ENCODE assay signal across 27 cellular contexts in genomic region chr16:35732046-35732810, GRCh38.
"Had no signal": no experiment of that assay in that cellular context is flagged by ENCODE, and none has a peak within 500 bp of the region (broad histone marks: within the 10 kb centered on the region; RNA-seq: fewer than 3 reads in every experiment).

No MANE protein-coding gene starts in this region.

- H3K4me3 ChIP-seq: left ventricle myocardium inferior, lung, neural progenitor cell, ovary, skin epidermis, stomach, testis, thyroid gland, transverse colon, upper lobe of left lung had no signal

- H3K4me1 ChIP-seq: neural progenitor cell, stomach, testis, thyroid gland, transverse colon, upper lobe of left lung had no signal

- H3K27ac ChIP-seq: left ventricle myocardium inferior, neural progenitor cell, neutrophil, ovary, skin epidermis, stomach, testis, thyroid gland, transverse colon, upper lobe of left lung had no signal

- H3K9me3 ChIP-seq: left ventricle myocardium inferior, neutrophil, ovary, testis, thyroid gland had no signal

- FAIRE-seq: islet of Langerhans had no signal

- H3K36me3 ChIP-seq: left ventricle myocardium inferior, neural progenitor cell, neutrophil, ovary, stomach, thyroid gland, transverse colon, upper lobe of left lung had no signal

- DNase-seq: hypothalamus; immature natural killer cell; left ventricle myocardium inferior; mesendoderm; naive B cell; natural killer cell; nephron progenitor cell; occipital lobe; ovary; right cardiac atrium; stimulated activated CD4-positive, alpha-beta T cell treated with anti-CD3 and anti-CD28 coated beads, Interleukin-12 subunit alpha, Interleukin-12 subunit beta, amount 100 ng/mL, for 4 hours; stimulated activated CD4-positive, alpha-beta T cell treated with anti-CD3 and anti-CD28 coated beads, Interleukin-15, amount 100 ng/mL, for 24 hours; stimulated activated CD4-positive, alpha-beta T cell treated with anti-CD3 and anti-CD28 coated beads, Interleukin-2, amount 100 ng/mL, for 24 hours; stimulated activated CD4-positive, alpha-beta T cell treated with anti-CD3 and anti-CD28 coated beads, Interleukin-4, amount 100 ng/mL, for 1 hour; stimulated activated naive B cell treated with anti-CD40 and anti-IgM and Interleukin-4, amounts not matched to agents 10 μg/mL and 1 μg/mL and 100 μg/mL, for 72 hours; stimulated activated naive CD8-positive, alpha-beta T cell treated with anti-CD3 and anti-CD28 coated beads, Interleukin-15, Interleukin-2, amounts not matched to agents 100 U/mL and 50 U/mL, for 24 hours; stomach; testis; thyroid gland; transverse colon; upper lobe of left lung had no signal

- H3K27me3 ChIP-seq: neural progenitor cell, neutrophil, ovary, stomach, testis, thyroid gland, transverse colon, upper lobe of left lung had no signal

- ATAC-seq: natural killer cell; right cardiac atrium; sciatic nerve; stimulated activated naive B cell treated with anti-CD40 and anti-IgM and Interleukin-4, amounts not matched to agents 10 μg/mL and 1 μg/mL and 100 μg/mL, for 72 hours; stimulated activated naive CD8-positive, alpha-beta T cell treated with anti-CD3 and anti-CD28 coated beads, Interleukin-15, Interleukin-2, amounts not matched to agents 100 U/mL and 50 U/mL, for 24 hours had no signal
